Comparison of ENCODE assay signal across 37 cellular contexts in genomic region chr14:54223978-54224377, GRCh38.
"Had no signal": no experiment of that assay in that cellular context is flagged by ENCODE, and none has a peak within 500 bp of the region (broad histone marks: within the 10 kb centered on the region; RNA-seq: fewer than 3 reads in every experiment).

No MANE protein-coding gene starts in this region.

- H3K27ac ChIP-seq: ascending aorta, cardiac muscle cell, VCaP had no signal

- H3K27me3 ChIP-seq: ascending aorta, cardiac muscle cell had no signal

- H3K4me3 Mint-ChIP-seq: activated CD4-positive, alpha-beta memory T cell treated with anti-CD3 and anti-CD28 coated beads, Interleukin-2, amount 10 ng/mL, durations not matched to agents 7 days and 5 days; activated CD4-positive, alpha-beta T cell treated with anti-CD3 and anti-CD28 coated beads for 36 hours; activated CD4-positive, alpha-beta T cell treated with anti-CD3 and anti-CD28 coated beads, Interleukin-2, amount 10 ng/mL, durations not matched to agents 7 days and 5 days; activated CD8-positive, alpha-beta memory T cell treated with anti-CD3 and anti-CD28 coated beads, Interleukin-2, amount 10 ng/mL, durations not matched to agents 7 days and 5 days; activated CD8-positive, alpha-beta T cell treated with anti-CD3 and anti-CD28 coated beads, Interleukin-2, amount 10 ng/mL, durations not matched to agents 7 days and 5 days; activated naive CD4-positive, alpha-beta T cell treated with anti-CD3 and anti-CD28 coated beads, Interleukin-2, amount 10 ng/mL, durations not matched to agents 7 days and 5 days; activated naive CD4-positive, alpha-beta T cell treated with anti-CD3 and anti-CD28 coated beads, Interleukin-2, amount 50 U/mL, for 24 hours; activated naive CD8-positive, alpha-beta T cell; activated naive CD8-positive, alpha-beta T cell treated with anti-CD3 and anti-CD28 coated beads, Interleukin-2, amount 10 ng/mL, durations not matched to agents 7 days and 5 days; activated naive CD8-positive, alpha-beta T cell treated with anti-CD3 and anti-CD28 coated beads, Interleukin-2, amount 50 U/mL, for 24 hours; activated T-cell treated with anti-CD3 and anti-CD28 coated beads, Interleukin-2, amount 50 U/mL, for 24 hours; central memory CD8-positive, alpha-beta T cell; T-helper 1 cell treated with Interleukin-12 subunit alpha and Interleukin-12 subunit beta and Interleukin-4 antibody, amounts not matched to agents 30 μg/mL and 1 μg/mL, for 36 hours; T-helper 2 cell treated with Interferon-gamma antibody and Interleukin-4, amounts not matched to agents 5 μg/mL and 100 μg/mL, for 36 hours had no signal

- DNase-seq: activated CD4-positive, alpha-beta memory T cell treated with anti-CD3 and anti-CD28 coated beads, Interleukin-2, amount 10 ng/mL, durations not matched to agents 7 days and 5 days; activated CD4-positive, alpha-beta T cell treated with anti-CD3 and anti-CD28 coated beads for 1 hour; activated CD4-positive, alpha-beta T cell treated with anti-CD3 and anti-CD28 coated beads for 36 hours; activated CD4-positive, alpha-beta T cell treated with anti-CD3 and anti-CD28 coated beads for 48 hours; activated CD4-positive, alpha-beta T cell treated with anti-CD3 and anti-CD28 coated beads, Interleukin-2, amount 10 ng/mL, durations not matched to agents 7 days and 5 days; activated CD4-positive, alpha-beta T cell treated with anti-CD3 and anti-CD28 coated beads, Interleukin-2, amount 50 U/mL, for 48 hours; activated CD4-positive, CD25-positive, alpha-beta regulatory T cell; activated CD8-positive, alpha-beta memory T cell treated with anti-CD3 and anti-CD28 coated beads for 24 hours; activated CD8-positive, alpha-beta memory T cell treated with anti-CD3 and anti-CD28 coated beads, Interleukin-2, amount 10 ng/mL, durations not matched to agents 7 days and 5 days; activated CD8-positive, alpha-beta memory T cell treated with anti-CD3 and anti-CD28 coated beads, Interleukin-2, amount 50 U/mL, for 48 hours; activated CD8-positive, alpha-beta T cell treated with anti-CD3 and anti-CD28 coated beads, Interleukin-2, amount 10 ng/mL, durations not matched to agents 7 days and 5 days; activated effector memory CD4-positive, alpha-beta T cell treated with Interleukin-2 at 50 U/mL for 16 hours; activated gamma-delta T cell; activated naive CD4-positive, alpha-beta T cell treated with anti-CD3 and anti-CD28 coated beads, Interleukin-2, amount 10 ng/mL, durations not matched to agents 7 days and 5 days; activated naive CD4-positive, alpha-beta T cell treated with Interleukin-2 at 50 U/mL for 16 hours; activated naive CD8-positive, alpha-beta T cell treated with anti-CD3 and anti-CD28 coated beads, Interleukin-2, amount 10 ng/mL, durations not matched to agents 7 days and 5 days; activated naive CD8-positive, alpha-beta T cell treated with anti-CD3 and anti-CD28 coated beads, Interleukin-2, amount 50 U/mL, for 24 hours; activated T-cell treated with anti-CD3 and anti-CD28 coated beads, Interleukin-2, amount 50 U/mL, for 24 hours; activated T-cell treated with anti-CD3 and anti-CD28 coated beads, Interleukin-2, amount 50 U/mL, for 48 hours; amygdala; anterior cingulate cortex; caudate nucleus; cerebellar nuclear complex; T-helper 2 cell; T-helper 9 cell had no signal

- H3K4me1 ChIP-seq: ascending aorta had no signal

- H3K9me3 ChIP-seq: ascending aorta had no signal

- H3K4me1 Mint-ChIP-seq: central memory CD8-positive, alpha-beta T cell had no signal

- H3K9me3 Mint-ChIP-seq: activated CD4-positive, alpha-beta memory T cell treated with anti-CD3 and anti-CD28 coated beads, Interleukin-2, amount 10 ng/mL, durations not matched to agents 7 days and 5 days; activated CD4-positive, alpha-beta T cell treated with anti-CD3 and anti-CD28 coated beads, Interleukin-2, amount 10 ng/mL, durations not matched to agents 7 days and 5 days; activated naive CD4-positive, alpha-beta T cell treated with anti-CD3 and anti-CD28 coated beads, Interleukin-2, amount 10 ng/mL, durations not matched to agents 7 days and 5 days; activated naive CD4-positive, alpha-beta T cell treated with anti-CD3 and anti-CD28 coated beads, Interleukin-2, amount 50 U/mL, for 24 hours; activated naive CD8-positive, alpha-beta T cell treated with anti-CD3 and anti-CD28 coated beads, Interleukin-2, amount 10 ng/mL, durations not matched to agents 7 days and 5 days; activated naive CD8-positive, alpha-beta T cell treated with anti-CD3 and anti-CD28 coated beads, Interleukin-2, amount 50 U/mL, for 24 hours; activated T-cell treated with anti-CD3 and anti-CD28 coated beads, Interleukin-2, amount 50 U/mL, for 24 hours; activated T-helper 2 cell treated with anti-CD3 and anti-CD28 coated beads, Interferon-gamma antibody, Interleukin-2, Interleukin-4, amounts not matched to agents 10 μg/mL and 5 μg/mL and 100 μg/mL, durations not matched to agents 14 hours and 24 hours and 36 hours; central memory CD8-positive, alpha-beta T cell; T-helper 1 cell treated with Interleukin-12 subunit alpha and Interleukin-12 subunit beta and Interleukin-4 antibody, amounts not matched to agents 30 μg/mL and 1 μg/mL, for 36 hours; T-helper 2 cell treated with Interferon-gamma antibody and Interleukin-4, amounts not matched to agents 5 μg/mL and 100 μg/mL, for 36 hours had no signal

- H3K36me3 ChIP-seq: ascending aorta, cardiac muscle cell had no signal

- H3K4me3 ChIP-seq: ascending aorta, cardiac muscle cell had no signal

- H3K36me3 Mint-ChIP-seq: activated CD8-positive, alpha-beta memory T cell treated with anti-CD3 and anti-CD28 coated beads, Interleukin-2, amount 10 ng/mL, durations not matched to agents 7 days and 5 days; activated naive CD4-positive, alpha-beta T cell treated with anti-CD3 and anti-CD28 coated beads, Interleukin-2, amount 10 ng/mL, durations not matched to agents 7 days and 5 days; activated naive CD4-positive, alpha-beta T cell treated with anti-CD3 and anti-CD28 coated beads, Interleukin-2, amount 50 U/mL, for 24 hours; activated naive CD8-positive, alpha-beta T cell; activated naive CD8-positive, alpha-beta T cell treated with anti-CD3 and anti-CD28 coated beads, Interleukin-2, amount 10 ng/mL, durations not matched to agents 7 days and 5 days; brain had no signal

- ATAC-seq: activated CD4-positive, alpha-beta T cell treated with anti-CD3 and anti-CD28 coated beads for 36 hours; activated CD4-positive, CD25-positive, alpha-beta regulatory T cell treated with anti-CD3 and anti-CD28 coated beads, Interleukin-2, amount 50 U/mL, for 24 hours; activated CD8-positive, alpha-beta memory T cell treated with anti-CD3 and anti-CD28 coated beads, Interleukin-2, amount 10 ng/mL, durations not matched to agents 7 days and 5 days; activated CD8-positive, alpha-beta T cell treated with anti-CD3 and anti-CD28 coated beads, Interleukin-2, amount 10 ng/mL, durations not matched to agents 7 days and 5 days; activated naive CD8-positive, alpha-beta T cell treated with anti-CD3 and anti-CD28 coated beads, Interleukin-2, amount 50 U/mL, for 24 hours had no signal

- H3K27ac Mint-ChIP-seq: activated CD4-positive, alpha-beta memory T cell treated with anti-CD3 and anti-CD28 coated beads, Interleukin-2, amount 10 ng/mL, durations not matched to agents 7 days and 5 days; activated CD4-positive, alpha-beta T cell treated with anti-CD3 and anti-CD28 coated beads for 36 hours; activated CD4-positive, alpha-beta T cell treated with anti-CD3 and anti-CD28 coated beads, Interleukin-2, amount 10 ng/mL, durations not matched to agents 7 days and 5 days; activated CD8-positive, alpha-beta memory T cell treated with anti-CD3 and anti-CD28 coated beads, Interleukin-2, amount 10 ng/mL, durations not matched to agents 7 days and 5 days; activated CD8-positive, alpha-beta T cell treated with anti-CD3 and anti-CD28 coated beads, Interleukin-2, amount 10 ng/mL, durations not matched to agents 7 days and 5 days; activated naive CD4-positive, alpha-beta T cell treated with anti-CD3 and anti-CD28 coated beads, Interleukin-2, amount 10 ng/mL, durations not matched to agents 7 days and 5 days; activated naive CD4-positive, alpha-beta T cell treated with anti-CD3 and anti-CD28 coated beads, Interleukin-2, amount 50 U/mL, for 24 hours; activated naive CD8-positive, alpha-beta T cell; activated naive CD8-positive, alpha-beta T cell treated with anti-CD3 and anti-CD28 coated beads, Interleukin-2, amount 10 ng/mL, durations not matched to agents 7 days and 5 days; activated naive CD8-positive, alpha-beta T cell treated with anti-CD3 and anti-CD28 coated beads, Interleukin-2, amount 50 U/mL, for 24 hours; activated T-cell treated with anti-CD3 and anti-CD28 coated beads, Interleukin-2, amount 50 U/mL, for 24 hours; activated T-helper 2 cell treated with anti-CD3 and anti-CD28 coated beads, Interferon-gamma antibody, Interleukin-2, Interleukin-4, amounts not matched to agents 10 μg/mL and 5 μg/mL and 100 μg/mL, durations not matched to agents 14 hours and 24 hours and 36 hours; T-helper 1 cell treated with Interleukin-12 subunit alpha and Interleukin-12 subunit beta and Interleukin-4 antibody, amounts not matched to agents 30 μg/mL and 1 μg/mL, for 36 hours; T-helper 2 cell treated with Interferon-gamma antibody and Interleukin-4, amounts not matched to agents 5 μg/mL and 100 μg/mL, for 36 hours had no signal

- FAIRE-seq: bronchial epithelial cell had no signal
